Comparison of ENCODE assay signal across 22 cellular contexts in the genomic region with DNA sequence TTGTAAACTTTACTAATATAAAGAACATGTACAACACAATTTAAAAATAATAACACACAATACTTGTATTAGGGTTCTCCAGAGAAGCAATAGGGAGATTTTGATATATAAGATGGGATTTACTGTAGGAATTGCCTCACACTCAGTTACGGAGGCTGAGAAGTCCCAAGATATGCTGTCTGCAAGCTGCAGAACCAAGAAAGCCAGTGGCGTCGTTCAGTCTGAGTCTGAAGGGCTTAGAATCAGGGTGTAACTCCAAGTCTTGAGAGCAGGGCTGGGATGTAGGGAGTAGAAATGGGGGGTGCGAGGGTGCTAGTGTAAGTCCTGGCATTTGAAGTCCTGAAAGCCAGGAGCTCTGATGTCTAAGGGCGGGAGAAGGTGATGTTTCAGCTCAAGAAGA.
DNase-seq lines count a peak whose midpoint lies in the region; ATAC-seq and TF ChIP-seq lines count a peak whose summit lies in the region.
"Had no signal": no experiment of that assay in that cellular context is flagged by ENCODE, and none has a peak within 500 bp of the region (broad histone marks: within the 10 kb centered on the region; RNA-seq: fewer than 3 reads in every experiment).

No MANE protein-coding gene starts in this region.

- CTCF ChIA-PET in PC-3 (lab: Charles Lee) = interaction anchor here (0.9 kb wide), 1 partner anchor 148 kb away, joined by 6 read pairs; no protein-coding TSS in a partner anchor
- CTCF ChIA-PET in HEK293T (lab: Yijun Ruan, JAX) = no interaction called here

- H3K79me2 ChIP-seq in PC-3 (ENCODE audit: low read length) (no peaks in the 10 kb centered on the region), hepatocyte (no peaks in the 10 kb centered on the region)

- no peak for DNase-seq in PC-3
- DNase-seq in breast epithelium (ENCODE audit: low spot score in 2 of 2) = no peak
- DNase-seq in hepatocyte (ENCODE audit: low spot score) = no peak
- DNase-seq in H4 (ENCODE audit: low spot score) = no peak
- DNase-seq in HEK293T (ENCODE audit: extremely low spot score) = no peak
- DNase-seq: Caco-2; CD8-positive, alpha-beta T cell; DMS 273 treated with DMSO at 0.1 percent for 48 hours; DMS79; EL; GF-D8; H7; KBM-7; MM.1S; NCI-H1417; NCI-H1694; NCI-H2029 treated with DMSO at 0.1 percent for 48 hours; NCI-H526 treated with DMSO at 0.1 percent for 48 hours had no signal

- BruUV-seq in PC-3 (replicated peaks; lab: Mats Ljungman, UMichigan) = no TSS peak

- H3K9me2 ChIP-seq in PC-3 (replicated peaks; ENCODE audit: low read length) = no peaks in the 10 kb centered on the region
- no peaks in the 10 kb centered on the region for H3K9me2 ChIP-seq in hepatocyte (replicated peaks; ENCODE audit: insufficient read depth)

- intact Hi-C loops in PC-3 (cut with micrococcal nuclease) (loop anchor here (1.0 to 5.0 kb wide), 6 partner anchors 31 to 205 kb away; no protein-coding TSS in a partner anchor), breast epithelium (cut with DNase I; ENCODE audit: low total_unique reads) (no loop called here)

- no peaks in the 10 kb centered on the region for H3F3A ChIP-seq in PC-3 (ENCODE audit: low read length, unreplicated experiment)

- no peak for TF ChIP-seq CTCF in PC-3 (conservative IDR thresholded peaks at IDR 0.05; ENCODE audit: low read depth, low read length)
- TF ChIP-seq CTCF in breast epithelium (IDR thresholded peaks at IDR 0.05) = no peak
- no peak for TF ChIP-seq CTCF in hepatocyte (IDR thresholded peaks at IDR 0.05; ENCODE audit: poor library complexity)

- POLR2A ChIA-PET in PC-3 (lab: Charles Lee; ENCODE audit: unreplicated experiment) = interaction anchor here (0.5 to 1.0 kb wide), 7 partner anchors 10 to 331 kb away, joined by 3 to 21 read pairs (median 3); no protein-coding TSS in a partner anchor
- POLR2A ChIA-PET in HEK293T (lab: Yijun Ruan, JAX) = interaction anchor here (1.5 kb wide), 1 partner anchor 207 kb away, joined by 3 read pairs; a partner anchor contains a TSS

- WGBS in hepatocyte (ENCODE audit: low lambda C conversion rate, missing lambda C conversion rate) = 82% methylated on average over 5 of the region's 5 CpGs

- H3K9me3 ChIP-seq in PC-3 (ENCODE audit: low read length) = no peaks in the 10 kb centered on the region
- H3K9me3 ChIP-seq in breast epithelium = peaks cover 2 to 4% of the 10 kb centered on the region in 2 donors
- no peaks in the 10 kb centered on the region for H3K9me3 ChIP-seq in hepatocyte (ENCODE audit: low read depth)
- H3K9me3 ChIP-seq: Caco-2, SJSA1 had no signal

- H2AFZ ChIP-seq in PC-3 (ENCODE audit: low read length) (no peak overlapping the region), hepatocyte (no peak overlapping the region)

- no peak for TF ChIP-seq POLR2A in breast epithelium (IDR thresholded peaks at IDR 0.05)

- H3K4me3 ChIP-seq in PC-3 (ENCODE audit: low read length) (no peak overlapping the region), breast epithelium (no peak overlapping the region), hepatocyte (no peak overlapping the region)
- H3K4me3 ChIP-seq: SJSA1 had no signal

- H3K27ac ChIP-seq in PC-3 (ENCODE audit: low read length) (peak overlapping the region; percentile 88), breast epithelium (peak overlapping the region; percentile 16 to 68), hepatocyte (peak overlapping the region; percentile 17)
- H3K27ac ChIP-seq: C4-2B, SJSA1 had no signal

- H3K9ac ChIP-seq in PC-3 (ENCODE audit: low read length) = peak overlapping the region; percentile 32; the same call in 1 of the 2 replicates

- ATAC-seq in PC-3 (0 out of 2 replicates have a peak, but pooled peaks have one; percentile 2), GM21723 (IDR thresholded peaks at IDR 0.05; ENCODE audit: unreplicated experiment) (no peak), HG03439 (IDR thresholded peaks at IDR 0.05; ENCODE audit: unreplicated experiment) (no peak)
- ATAC-seq: CD8-positive, alpha-beta T cell had no signal

- H3K36me3 ChIP-seq in PC-3 (ENCODE audit: low read depth, low read length) (no peaks in the 10 kb centered on the region), breast epithelium (no peaks in the 10 kb centered on the region), hepatocyte (replicated peaks; ENCODE audit: insufficient read depth, low read depth) (no peaks in the 10 kb centered on the region)
- H3K36me3 ChIP-seq: SJSA1 had no signal

- H3K4me1 ChIP-seq in PC-3 (ENCODE audit: insufficient read depth, low read length) (peaks cover 28% of the 10 kb centered on the region), breast epithelium (no peaks in the 10 kb centered on the region), hepatocyte (ENCODE audit: insufficient read depth) (no peaks in the 10 kb centered on the region)
- H3K4me1 ChIP-seq: Caco-2 had no signal

- H3K4me2 ChIP-seq in PC-3 (ENCODE audit: low read length) = peak overlapping the region; percentile 47
- H3K4me2 ChIP-seq in hepatocyte = no peak overlapping the region

- no peaks in the 10 kb centered on the region for H3K27me3 ChIP-seq in PC-3 (ENCODE audit: low read length)
- no peaks in the 10 kb centered on the region for H3K27me3 ChIP-seq in breast epithelium
- no peaks in the 10 kb centered on the region for H3K27me3 ChIP-seq in hepatocyte
- H3K27me3 ChIP-seq: SJSA1 had no signal

- H4K20me1 ChIP-seq in PC-3 (ENCODE audit: low read length) = no peaks in the 10 kb centered on the region
- H4K20me1 ChIP-seq in hepatocyte (ENCODE audit: insufficient read depth, poor library complexity, severe bottlenecking) = no peaks in the 10 kb centered on the region

TF ChIP-seq in HEK293T, 16 proteins besides CTCF, POLR2A, EP300 and RAD21:
- no peak for TF ChIP-seq BHLHE40 (IDR thresholded peaks at IDR 0.05; ENCODE audit: borderline replicate concordance)
- TF ChIP-seq ELF4 (IDR thresholded peaks at IDR 0.05) = no peak
- TF ChIP-seq FOXM1 (IDR thresholded peaks at IDR 0.05; ENCODE audit: borderline replicate concordance) = no peak

Comparison
In these comparisons a context has a peak if more than half of its experiments do, and no peak if none do; other contexts are left out.
1. H3K27ac ChIP-seq: peak in every context shown above with its lines; median percentile 88 in PC-3; 42 in breast epithelium; 17 in hepatocyte.